ENCODE assay signal across 8 cellular contexts in the genomic region with DNA sequence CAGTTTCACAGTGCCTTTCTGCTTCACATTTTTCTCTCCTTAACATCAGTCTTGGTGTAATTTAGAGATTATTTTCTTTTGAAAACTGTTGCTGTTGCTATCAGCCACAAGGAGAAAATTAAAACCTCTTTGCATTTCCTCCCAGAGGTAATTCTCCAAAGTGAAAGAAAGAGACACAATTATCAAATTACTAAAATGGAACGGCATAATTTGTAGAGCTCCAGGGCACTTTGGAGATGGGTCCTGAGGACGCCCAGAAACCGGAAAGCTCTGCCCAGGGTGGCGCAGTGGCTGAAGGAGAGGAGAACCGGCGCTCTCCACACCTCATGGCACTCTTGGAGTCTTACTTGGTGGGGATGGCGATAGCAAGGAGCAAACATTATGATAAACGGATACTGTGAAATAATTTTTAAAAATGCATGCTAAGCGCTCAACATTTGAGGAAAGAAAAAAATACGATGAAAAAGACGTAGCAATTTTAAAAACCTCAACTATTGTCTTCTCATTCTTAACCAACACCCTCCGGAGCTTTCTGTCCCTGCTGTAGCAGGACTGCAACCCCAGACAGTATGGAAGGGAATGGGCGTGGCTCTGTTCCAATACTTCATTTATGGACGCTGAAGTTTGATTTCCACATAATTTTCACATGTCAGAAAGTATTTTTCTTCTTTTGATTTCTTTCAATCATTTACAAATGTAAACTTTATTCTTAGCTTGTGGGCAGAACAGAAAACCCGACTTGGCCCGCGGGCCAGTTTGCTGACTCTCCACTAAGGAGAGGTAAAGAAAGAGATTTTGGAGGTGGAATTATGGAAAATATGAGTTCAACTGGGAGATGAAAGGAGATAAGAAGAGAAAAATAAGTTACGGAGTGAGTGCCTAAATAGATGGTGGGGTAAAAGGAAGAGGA. TPM values are rescaled to one million over a fixed set of nuclear protein-coding genes. Genes with fewer than 3 reads are reported as not detected.
DNase-seq lines count a peak whose midpoint lies in the region; ATAC-seq and TF ChIP-seq lines count a peak whose summit lies in the region.

No MANE protein-coding gene starts in this region.

- peak overlapping the region; percentile 97 for H3K4me3 Mint-ChIP-seq in CD4-positive, alpha-beta T cell
- H3K4me3 Mint-ChIP-seq in activated CD4-positive, alpha-beta memory T cell treated with anti-CD3 and anti-CD28 coated beads, Interleukin-2, amount 10 ng/mL, durations not matched to agents 7 days and 5 days, result peak overlapping the region; percentile 95

- POLR2A ChIA-PET in CD4-positive, alpha-beta T cell (lab: Charles Lee), result interaction anchor here (0.9 to 4.8 kb wide), 10 partner anchors 8 to 424 kb away, joined by 3 to 75 read pairs (median 5); no protein-coding TSS in a partner anchor
- POLR2A ChIA-PET in activated CD4-positive, alpha-beta memory T cell treated with anti-CD3 and anti-CD28 coated beads, Interleukin-2, amount 10 ng/mL, durations not matched to agents 7 days and 5 days (lab: Charles Lee), result interaction anchor here (0.8 to 5.0 kb wide), 15 partner anchors 8 to 207 kb away, joined by 3 to 162 read pairs (median 4); partner anchors contain the start of gene S100A10

- no peaks in the 10 kb centered on the region for H3K27me3 ChIP-seq in CD4-positive, alpha-beta T cell (ENCODE audit: control insufficient read depth, insufficient read depth, low read length)

- CTCF ChIA-PET in CD4-positive, alpha-beta T cell (lab: Charles Lee), result interaction anchor here (0.8 to 4.9 kb wide), 8 partner anchors 12 to 154 kb away, joined by 3 to 58 read pairs (median 6); no protein-coding TSS in a partner anchor
- CTCF ChIA-PET in activated CD4-positive, alpha-beta memory T cell treated with anti-CD3 and anti-CD28 coated beads, Interleukin-2, amount 10 ng/mL, durations not matched to agents 7 days and 5 days (lab: Charles Lee), result interaction anchor here (0.5 to 8.3 kb wide), 16 partner anchors 11 to 1500 kb away, joined by 3 to 117 read pairs (median 6); partner anchors contain the start of genes C2CD4D, S100A6 and THEM4

- H3K9me3 Mint-ChIP-seq in CD4-positive, alpha-beta T cell, result no peaks in the 10 kb centered on the region
- H3K9me3 Mint-ChIP-seq in activated CD4-positive, alpha-beta memory T cell treated with anti-CD3 and anti-CD28 coated beads, Interleukin-2, amount 10 ng/mL, durations not matched to agents 7 days and 5 days, result no peaks in the 10 kb centered on the region

- peak; percentile 12 for ATAC-seq in CD4-positive, alpha-beta T cell (ENCODE audit: poor library complexity)
- ATAC-seq in HG03439 (IDR thresholded peaks at IDR 0.05; ENCODE audit: unreplicated experiment), result no peak
- no peak for ATAC-seq in HG02588 (IDR thresholded peaks at IDR 0.05; ENCODE audit: unreplicated experiment)

- peaks cover 53% of the 10 kb centered on the region for H3K4me1 Mint-ChIP-seq in CD4-positive, alpha-beta T cell (ENCODE audit: low read depth)
- H3K4me1 Mint-ChIP-seq in activated CD4-positive, alpha-beta memory T cell treated with anti-CD3 and anti-CD28 coated beads, Interleukin-2, amount 10 ng/mL, durations not matched to agents 7 days and 5 days, result peaks cover 47% of the 10 kb centered on the region

- no peaks in the 10 kb centered on the region for H3K9me3 ChIP-seq in CD4-positive, alpha-beta T cell (ENCODE audit: control insufficient read depth, low read length)

- H3K27ac ChIP-seq in CD4-positive, alpha-beta T cell (ENCODE audit: low read depth, low read length), result peak overlapping the region; percentile 86

- intact Hi-C loops in CD4-positive, alpha-beta T cell (cut with DNase I, micrococcal nuclease), result loop anchor here in 1 of 2 experiments (1.0 kb wide), 1 partner anchor 13 kb away; no protein-coding TSS in a partner anchor

- H3K36me3 Mint-ChIP-seq in CD4-positive, alpha-beta T cell (ENCODE audit: low read depth), result peaks cover 50% of the 10 kb centered on the region
- H3K36me3 Mint-ChIP-seq in activated CD4-positive, alpha-beta memory T cell treated with anti-CD3 and anti-CD28 coated beads, Interleukin-2, amount 10 ng/mL, durations not matched to agents 7 days and 5 days (ENCODE audit: low read depth), result peaks cover 58% of the 10 kb centered on the region

- DNase-seq in CD4-positive, alpha-beta T cell, result peak in 4 of 10 experiments; percentile 14 to 24 (median 22)
- DNase-seq in KG1 (lab: John Stamatoyannopoulos, UW), result peak; percentile 22
- peak; percentile 23 for DNase-seq in activated CD4-positive, alpha-beta memory T cell treated with anti-CD3 and anti-CD28 coated beads, Interleukin-2, amount 10 ng/mL, durations not matched to agents 7 days and 5 days
- DNase-seq in glomerular visceral epithelial cell (ENCODE audit: extremely low spot score), result peak; percentile 37
- no peak for DNase-seq in retinal pigment epithelial cell (ENCODE audit: low read depth)
- DNase-seq in middle frontal gyrus (ENCODE audit: extremely low spot score, low spot score), result no peak

- no peak for TF ChIP-seq CTCF in CD4-positive, alpha-beta T cell (IDR thresholded peaks at IDR 0.05)
- no peak for TF ChIP-seq CTCF in retinal pigment epithelial cell (conservative IDR thresholded peaks at IDR 0.05; ENCODE audit: low read depth, low read length)

- H3K4me3 ChIP-seq in retinal pigment epithelial cell (ENCODE audit: low read length), result peak overlapping the region; percentile 90

- peak overlapping the region; percentile 99 for H3K27ac Mint-ChIP-seq in CD4-positive, alpha-beta T cell
- H3K27ac Mint-ChIP-seq in activated CD4-positive, alpha-beta memory T cell treated with anti-CD3 and anti-CD28 coated beads, Interleukin-2, amount 10 ng/mL, durations not matched to agents 7 days and 5 days, result peak overlapping the region; percentile 95

- no peaks in the 10 kb centered on the region for H3K27me3 Mint-ChIP-seq in CD4-positive, alpha-beta T cell
- no peaks in the 10 kb centered on the region for H3K27me3 Mint-ChIP-seq in activated CD4-positive, alpha-beta memory T cell treated with anti-CD3 and anti-CD28 coated beads, Interleukin-2, amount 10 ng/mL, durations not matched to agents 7 days and 5 days

RNA-seq across cellular contexts. Expression of gene S100A11, which starts 1.1 kb away (rescaled TPM):
- total RNA-seq in CD4-positive, alpha-beta T cell, result 10 to 100 TPM; 23.6 to 24.1 TPM
- 100 to 1,000 TPM; 504 to 539 TPM for total RNA-seq in activated CD4-positive, alpha-beta memory T cell treated with anti-CD3 and anti-CD28 coated beads, Interleukin-2, amount 10 ng/mL, durations not matched to agents 7 days and 5 days

RNA-seq across cellular contexts. Expression of gene S100A10, which starts 42.0 kb away (rescaled TPM):
- total RNA-seq in CD4-positive, alpha-beta T cell, result 100 to 1,000 TPM; 189 to 204 TPM
- total RNA-seq in activated CD4-positive, alpha-beta memory T cell treated with anti-CD3 and anti-CD28 coated beads, Interleukin-2, amount 10 ng/mL, durations not matched to agents 7 days and 5 days, result 100 to 1,000 TPM; 631 to 641 TPM

RNA-seq across cellular contexts. Expression of gene TCHHL1, which starts 53.2 kb away (rescaled TPM):
- total RNA-seq in CD4-positive, alpha-beta T cell, result not detected
- total RNA-seq in activated CD4-positive, alpha-beta memory T cell treated with anti-CD3 and anti-CD28 coated beads, Interleukin-2, amount 10 ng/mL, durations not matched to agents 7 days and 5 days, result not detected

Comparison
In these comparisons a context has a peak if more than half of its experiments do, and no peak if none do; other contexts are left out.
1. DNase-seq: peak in KG1 (single experiment), activated CD4-positive, alpha-beta memory T cell treated with anti-CD3 and anti-CD28 coated beads, Interleukin-2, amount 10 ng/mL, durations not matched to agents 7 days and 5 days (single experiment) and glomerular visceral epithelial cell (single experiment); none in retinal pigment epithelial cell (single experiment) and middle frontal gyrus (single experiment).
2. RNA of gene S100A11, which starts 1.1 kb away (total RNA-seq): 504 to 539 TPM in activated CD4-positive, alpha-beta memory T cell treated with anti-CD3 and anti-CD28 coated beads, Interleukin-2, amount 10 ng/mL, durations not matched to agents 7 days and 5 days; 23.6 to 24.1 TPM in CD4-positive, alpha-beta T cell; every median in the first group is over 10 times any median in the second.